22 cellular contexts compared by ENCODE assay signal in the genomic region with DNA sequence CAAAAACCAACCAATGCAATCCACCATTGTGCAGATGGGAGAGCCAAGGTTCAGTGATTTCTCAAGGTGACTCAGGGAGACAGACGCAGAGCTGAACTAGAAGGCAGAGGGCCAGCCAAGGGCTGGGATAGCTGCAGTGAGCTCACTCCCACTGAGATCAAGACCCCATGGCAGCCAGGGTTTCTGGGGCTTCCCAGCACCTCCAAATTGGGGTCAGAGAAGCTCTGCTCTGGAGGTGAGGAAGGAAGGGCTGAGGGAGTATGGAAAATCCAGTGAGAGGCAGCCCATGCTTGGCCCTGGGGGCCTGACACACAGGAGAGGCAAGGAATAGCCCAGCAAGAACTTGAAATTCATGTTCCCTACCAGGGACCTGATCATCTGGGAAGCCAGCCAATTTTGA.
DNase-seq lines count a peak whose midpoint lies in the region; ATAC-seq and TF ChIP-seq lines count a peak whose summit lies in the region.
"Had no signal": no experiment of that assay in that cellular context is flagged by ENCODE, and none has a peak within 500 bp of the region (broad histone marks: within the 10 kb centered on the region; RNA-seq: fewer than 3 reads in every experiment).

No MANE protein-coding gene starts in this region.

- H3K27me3 ChIP-seq in WERI-Rb-1 (ENCODE audit: insufficient read depth, low read depth, severe bottlenecking) (no peaks in the 10 kb centered on the region), sigmoid colon (no peaks in the 10 kb centered on the region)
- H3K27me3 ChIP-seq: BE2C had no signal

- TF ChIP-seq CTCF in HEK293 (tag by site-specific recombination; IDR thresholded peaks at IDR 0.05) (no peak), WERI-Rb-1 (IDR thresholded peaks at IDR 0.05; ENCODE audit: low read depth, low read length) (no peak), sigmoid colon (IDR thresholded peaks at IDR 0.05) (no peak)

- no peak for TF ChIP-seq POLR2A in sigmoid colon (IDR thresholded peaks at IDR 0.05)

- H3K4me3 ChIP-seq in HEK293 (ENCODE audit: low read depth, low read length) (no peak overlapping the region), WERI-Rb-1 (ENCODE audit: low read depth, low read length) (no peak overlapping the region), sigmoid colon (no peak overlapping the region)
- H3K4me3 ChIP-seq: GM12878, GM23248, HAP-1 had no signal

- no peak for TF ChIP-seq EP300 in sigmoid colon (IDR thresholded peaks at IDR 0.05)

- WGBS in sigmoid colon, 2 donors: 80 to 88% methylated on average over 1 of the region's 1 CpG

- CTCF ChIA-PET in HEK293 (lab: Yijun Ruan, JAX): interaction anchor here (0.5 to 0.8 kb wide), 3 partner anchors 61 to 1011 kb away, joined by 3 to 4 read pairs (median 3); a partner anchor contains a TSS
- CTCF ChIA-PET in activated CD4-positive, alpha-beta T cell treated with anti-CD3 and anti-CD28 coated beads for 36 hours (lab: Charles Lee): interaction anchor here (0.7 kb wide), 1 partner anchor 47 kb away, joined by 3 read pairs; no protein-coding TSS in a partner anchor

- H3K27ac ChIP-seq in HEK293 (ENCODE audit: extremely low read depth, low read depth, low read length) (no peak overlapping the region), WERI-Rb-1 (peak overlapping the region; percentile 57), sigmoid colon (no peak overlapping the region)
- H3K27ac ChIP-seq: GM23248, HL-60 had no signal

- intact Hi-C loops in posterior vena cava (cut with DNase I) (no loop called here), sigmoid colon (cut with DNase I) (no loop called here)
- intact Hi-C loops in activated CD4-positive, alpha-beta T cell treated with anti-CD3 and anti-CD28 coated beads for 36 hours (cut with DNase I, micrococcal nuclease): no loop called here

- H3K4me1 ChIP-seq in HEK293 (ENCODE audit: control insufficient read depth, insufficient read depth, low read length): no peaks in the 10 kb centered on the region
- H3K4me1 ChIP-seq in sigmoid colon: peaks cover 0 to 4% (median 1%) of the 10 kb centered on the region in 4 donors
- H3K4me1 ChIP-seq: HAP-1 had no signal

- no peak overlapping the region for H3K27ac Mint-ChIP-seq in activated CD4-positive, alpha-beta T cell treated with anti-CD3 and anti-CD28 coated beads for 36 hours
- H3K27ac Mint-ChIP-seq: CD4-positive, CD25-positive, alpha-beta regulatory T cell; CD8-positive, alpha-beta memory T cell had no signal

- no peak for ATAC-seq in activated CD4-positive, alpha-beta T cell treated with anti-CD3 and anti-CD28 coated beads for 36 hours
- ATAC-seq in HG03439 (IDR thresholded peaks at IDR 0.05; ENCODE audit: unreplicated experiment): no peak
- ATAC-seq: GM12878 had no signal

- H3K36me3 ChIP-seq in HEK293 (ENCODE audit: control insufficient read depth in 2 of 2, insufficient read depth in 1 of 2, low read length in 2 of 2) (no peaks in the 10 kb centered on the region), WERI-Rb-1 (no peaks in the 10 kb centered on the region), sigmoid colon (no peaks in the 10 kb centered on the region)
- H3K36me3 ChIP-seq: BE2C, HAP-1 had no signal

- peaks cover 2% of the 10 kb centered on the region for H3K4me1 Mint-ChIP-seq in activated CD4-positive, alpha-beta T cell treated with anti-CD3 and anti-CD28 coated beads for 36 hours

- H3K9me3 ChIP-seq in HEK293 (ENCODE audit: control insufficient read depth, insufficient read depth, low read depth, low read length) (no peaks in the 10 kb centered on the region), WERI-Rb-1 (ENCODE audit: severe bottlenecking) (peaks cover 4% of the 10 kb centered on the region), sigmoid colon (no peaks in the 10 kb centered on the region)
- H3K9me3 ChIP-seq: HAP-1 had no signal

- peak; percentile 11 for DNase-seq in NCI-H1694 (lab: John Stamatoyannopoulos, UW)
- peak; percentile 36 for DNase-seq in WERI-Rb-1
- DNase-seq in posterior vena cava (ENCODE audit: low spot score): peak; percentile 50
- DNase-seq in sigmoid colon: no peak
- no peak for DNase-seq in activated CD4-positive, alpha-beta T cell treated with anti-CD3 and anti-CD28 coated beads for 36 hours
- DNase-seq: ACHN; C1 segment of cervical spinal cord; CD4-positive, CD25-positive, alpha-beta regulatory T cell; CD8-positive, alpha-beta memory T cell; COR-L47; DMS 273 treated with DMSO at 0.1 percent for 48 hours; DMS53; DND-41; EL; GM23248; IMR-90 had no signal

- H3K36me3 Mint-ChIP-seq in activated CD4-positive, alpha-beta T cell treated with anti-CD3 and anti-CD28 coated beads for 36 hours (ENCODE audit: low read depth): no peaks in the 10 kb centered on the region
- H3K36me3 Mint-ChIP-seq: CD4-positive, CD25-positive, alpha-beta regulatory T cell had no signal

- peaks cover 5% of the 10 kb centered on the region for H3K27me3 Mint-ChIP-seq in activated CD4-positive, alpha-beta T cell treated with anti-CD3 and anti-CD28 coated beads for 36 hours

- POLR2A ChIA-PET in HEK293 (lab: Yijun Ruan, JAX): no interaction called here
- POLR2A ChIA-PET in activated CD4-positive, alpha-beta T cell treated with anti-CD3 and anti-CD28 coated beads for 36 hours (lab: Charles Lee): no interaction called here

- no peak overlapping the region for H3K4me3 Mint-ChIP-seq in activated CD4-positive, alpha-beta T cell treated with anti-CD3 and anti-CD28 coated beads for 36 hours
- H3K4me3 Mint-ChIP-seq: CD4-positive, CD25-positive, alpha-beta regulatory T cell; CD8-positive, alpha-beta memory T cell had no signal

- no peaks in the 10 kb centered on the region for H3K9me3 Mint-ChIP-seq in activated CD4-positive, alpha-beta T cell treated with anti-CD3 and anti-CD28 coated beads for 36 hours (ENCODE audit: low read depth)
- H3K9me3 Mint-ChIP-seq: CD8-positive, alpha-beta memory T cell had no signal

TF ChIP-seq in HEK293, 187 proteins besides CTCF, POLR2A, EP300 and RAD21:
- TF ChIP-seq ZBTB20 (tag by site-specific recombination; IDR thresholded peaks at IDR 0.05) (0 out of 2 replicates have a peak, but pooled peaks have one; percentile 34), OVOL3 (tag by site-specific recombination; IDR thresholded peaks at IDR 0.05) (no peak), ZNF768 (tag by site-specific recombination; IDR thresholded peaks at IDR 0.05) (no peak)

Comparison
In these comparisons a context has a peak if more than half of its experiments do, and no peak if none do; other contexts are left out.
1. DNase-seq: peak in NCI-H1694 (single experiment), WERI-Rb-1 (single experiment) and posterior vena cava (single experiment); none in sigmoid colon (single experiment) and activated CD4-positive, alpha-beta T cell treated with anti-CD3 and anti-CD28 coated beads for 36 hours (single experiment).